ENCODE assay signal across 10 cellular contexts in genomic region chr13:99303863-99304521, GRCh38. TPM values are rescaled to one million over a fixed set of nuclear protein-coding genes. Genes with fewer than 3 reads are reported as not detected.
DNase-seq lines count a peak whose midpoint lies in the region; ATAC-seq and TF ChIP-seq lines count a peak whose summit lies in the region.
"Had no signal": no experiment of that assay in that cellular context is flagged by ENCODE, and none has a peak within 500 bp of the region (broad histone marks: within the 10 kb centered on the region; RNA-seq: fewer than 3 reads in every experiment).

No MANE protein-coding gene starts in this region.

- peaks cover 50 to 76% of the 10 kb centered on the region in 2 donors for H3K36me3 Mint-ChIP-seq in stimulated activated naive B cell treated with anti-CD40 and anti-IgM and Interleukin-4, amounts not matched to agents 10 μg/mL and 1 μg/mL and 100 μg/mL, for 72 hours

- peak overlapping the region; percentile 98 for H3K27ac Mint-ChIP-seq in stimulated activated naive B cell treated with anti-CD40 and anti-IgM and Interleukin-4, amounts not matched to agents 10 μg/mL and 1 μg/mL and 100 μg/mL, for 72 hours

- peaks cover 46 to 66% of the 10 kb centered on the region in 2 donors for H3K4me1 Mint-ChIP-seq in stimulated activated naive B cell treated with anti-CD40 and anti-IgM and Interleukin-4, amounts not matched to agents 10 μg/mL and 1 μg/mL and 100 μg/mL, for 72 hours

- H3K4me3 ChIP-seq in NB4 (ENCODE audit: low read depth, low read length): no peak overlapping the region

- TF ChIP-seq CTCF in NB4 (IDR thresholded peaks at IDR 0.05; ENCODE audit: low read depth, low read length): no peak

- DNase-seq in NB4 (ENCODE audit: low read depth): peak; percentile 67
- peak; percentile 75 for DNase-seq in activated CD8-positive, alpha-beta memory T cell treated with anti-CD3 and anti-CD28 coated beads, Interleukin-2, amount 50 U/mL, for 48 hours
- DNase-seq in left cardiac atrium: peak; percentile 26
- DNase-seq in stimulated activated naive B cell treated with anti-CD40 and anti-IgM and Interleukin-4, amounts not matched to agents 10 μg/mL and 1 μg/mL and 100 μg/mL, for 72 hours: no peak
- DNase-seq in NCI-H2107 treated with DMSO at 0.1 percent for 48 hours (lab: John Stamatoyannopoulos, UW; ENCODE audit: unreplicated experiment): no peak
- no peak for DNase-seq in NCI-H748 treated with DMSO at 0.1 percent for 48 hours (lab: John Stamatoyannopoulos, UW)
- no peak for DNase-seq in A172 (ENCODE audit: low spot score)
- DNase-seq: SW 1271 had no signal

- no peaks in the 10 kb centered on the region for H3K9me3 Mint-ChIP-seq in stimulated activated naive B cell treated with anti-CD40 and anti-IgM and Interleukin-4, amounts not matched to agents 10 μg/mL and 1 μg/mL and 100 μg/mL, for 72 hours

- H3K27me3 Mint-ChIP-seq in stimulated activated naive B cell treated with anti-CD40 and anti-IgM and Interleukin-4, amounts not matched to agents 10 μg/mL and 1 μg/mL and 100 μg/mL, for 72 hours: no peaks in the 10 kb centered on the region

- peak in 1 of 2 donors; percentile 31 for ATAC-seq in left cardiac atrium
- ATAC-seq in stimulated activated naive B cell treated with anti-CD40 and anti-IgM and Interleukin-4, amounts not matched to agents 10 μg/mL and 1 μg/mL and 100 μg/mL, for 72 hours (replicated peaks): no peak
- no peak for ATAC-seq in GM19351 (IDR thresholded peaks at IDR 0.05; ENCODE audit: unreplicated experiment)

- intact Hi-C loops in left cardiac atrium (cut with DNase I): no loop called here

- no peak for TF ChIP-seq POLR2A in NB4 (IDR thresholded peaks at IDR 0.05; ENCODE audit: extremely low read depth, insufficient read length)

- peak overlapping the region; percentile 98 to 99 for H3K4me3 Mint-ChIP-seq in stimulated activated naive B cell treated with anti-CD40 and anti-IgM and Interleukin-4, amounts not matched to agents 10 μg/mL and 1 μg/mL and 100 μg/mL, for 72 hours

RNA-seq across cellular contexts. Expression of gene GPR183, which starts 3.2 kb away (rescaled TPM):
- 10 to 100 TPM in 1 of 2 donors, 1 to 10 TPM in 1; 6.0 to 14.8 TPM for total RNA-seq in left cardiac atrium
- total RNA-seq in A172 (2014; rRNA removed; shearing (Covaris generic)): not detected in 2 replicates
- total RNA-seq: endothelial cell of umbilical vein had no signal

RNA-seq across cellular contexts. Expression of gene GPR18, which starts 45.8 kb away (rescaled TPM):
- not detected for total RNA-seq in left cardiac atrium
- total RNA-seq in A172 (2014; rRNA removed; shearing (Covaris generic)): not detected in 2 replicates
- total RNA-seq: endothelial cell of umbilical vein had no signal

Comparison
In these comparisons a context has a peak if more than half of its experiments do, and no peak if none do; other contexts are left out.
1. DNase-seq: peak in NB4 (single experiment), activated CD8-positive, alpha-beta memory T cell treated with anti-CD3 and anti-CD28 coated beads, Interleukin-2, amount 50 U/mL, for 48 hours (single experiment) and left cardiac atrium (single experiment); none in stimulated activated naive B cell treated with anti-CD40 and anti-IgM and Interleukin-4, amounts not matched to agents 10 μg/mL and 1 μg/mL and 100 μg/mL, for 72 hours (single experiment), NCI-H2107 treated with DMSO at 0.1 percent for 48 hours (single experiment), NCI-H748 treated with DMSO at 0.1 percent for 48 hours (single experiment) and A172 (single experiment).